8 cellular contexts compared by ENCODE assay signal in genomic region chr2:148643998-148644884, GRCh38. TPM values are rescaled to one million over a fixed set of nuclear protein-coding genes. Genes with fewer than 3 reads are reported as not detected.
A peak's percentile ranks its signal among the peaks of the same experiment; 100 is the strongest.
DNase-seq lines count a peak whose midpoint lies in the region; ATAC-seq and TF ChIP-seq lines count a peak whose summit lies in the region.

Gene EPC2 (plus strand): TSS chr2:148644751. CDS start chr2:148645018, 267 bp downstream.

- peak; percentile 56 for ATAC-seq in GM21390 (IDR thresholded peaks at IDR 0.05; ENCODE audit: unreplicated experiment)

- H3K27ac ChIP-seq in HUES6 (ENCODE audit: low read depth, low read length) (peak within 1 kb of the TSS; percentile 79), mucosa of rectum (ENCODE audit: low read depth in 2 of 2, low read length in 2 of 2) (peak within 1 kb of the TSS; percentile 98 to 100)

- peak; percentile 81 for DNase-seq in Caki2 (ENCODE audit: low read depth)
- DNase-seq in OCI-M2 (lab: John Stamatoyannopoulos, UW; ENCODE audit: unreplicated experiment): peak; percentile 46
- DNase-seq in activated T-cell treated with anti-CD3 and anti-CD28 coated beads, Interleukin-2, amount 50 U/mL, for 1 hour: peak; percentile 94
- peak; percentile 90 to 94 for DNase-seq in erythroblast (lab: John Stamatoyannopoulos, UW)
- peak; percentile 90 for DNase-seq in stimulated activated CD8-positive, alpha-beta memory T cell treated with anti-CD3 and anti-CD28 coated beads, Interleukin-4, amount 100 ng/mL, for 48 hours

- H3K27me3 ChIP-seq in HUES6 (ENCODE audit: control insufficient read depth, insufficient read depth, low read length) (no peaks in the 10 kb centered on the region; the same call in 1 of the 2 replicates), mucosa of rectum (ENCODE audit: control insufficient read depth in 2 of 2, insufficient read depth in 2 of 2, low read length in 2 of 2) (peaks cover 0 to 3% of the 10 kb centered on the region in 2 donors)

- H3K9ac ChIP-seq in HUES6 (ENCODE audit: low read length) (peak within 1 kb of the TSS; percentile 94), mucosa of rectum (ENCODE audit: low read depth in 1 of 2, low read length in 2 of 2) (peak within 1 kb of the TSS; percentile 90 to 92)

- H3K36me3 ChIP-seq in HUES6 (ENCODE audit: control insufficient read depth, insufficient read depth, low read length): no peaks in the 10 kb centered on the region
- no peaks in the 10 kb centered on the region for H3K36me3 ChIP-seq in mucosa of rectum (ENCODE audit: control insufficient read depth in 2 of 2, insufficient read depth in 2 of 2, low read length in 2 of 2)

- H3K4me1 ChIP-seq in HUES6 (ENCODE audit: control insufficient read depth, insufficient read depth, low read length): peaks cover 15% of the 10 kb centered on the region
- peaks cover 9 to 11% of the 10 kb centered on the region in 2 donors for H3K4me1 ChIP-seq in mucosa of rectum (ENCODE audit: control insufficient read depth in 2 of 2, insufficient read depth in 2 of 2, low read length in 2 of 2)

- H3K9me3 ChIP-seq in HUES6 (ENCODE audit: control insufficient read depth, insufficient read depth, low read depth, low read length): no peaks in the 10 kb centered on the region
- H3K9me3 ChIP-seq in mucosa of rectum (ENCODE audit: control insufficient read depth in 2 of 2, low read length in 2 of 2): no peaks in the 10 kb centered on the region

- in situ Hi-C loops in Caki2 (cut with HindIII; ENCODE audit: low pct_unique_long_range_greater_than_20kb, low sequenced_read_pairs): no loop called here

- H3K4me3 ChIP-seq in HUES6 (ENCODE audit: low read depth, low read length) (peak within 1 kb of the TSS; percentile 90), mucosa of rectum (ENCODE audit: low read length in 2 of 2) (peak within 1 kb of the TSS; percentile 93 to 97)

- peak; percentile 46 for TF ChIP-seq POLR2A in erythroblast (IDR thresholded peaks at IDR 0.05; ENCODE audit: low read length)

RNA-seq across cellular contexts. Expression of gene EPC2, which starts in this region (rescaled TPM):
- total RNA-seq in Caki2 (2014; rRNA removed; shearing (Covaris generic); ENCODE audit: low replicate concordance): 2.0 and 6.6 TPM in 2 replicates

Comparison
In these comparisons a context has a peak if more than half of its experiments do, and no peak if none do; other contexts are left out.
1. Peak in every context shown above with its lines: DNase-seq, ATAC-seq, H3K4me3 ChIP-seq and H3K27ac ChIP-seq.